ENCODE assay signal across 17 cellular contexts in genomic region chr5:104345513-104345823, GRCh38.
A peak's percentile ranks its signal among the peaks of the same experiment; 100 is the strongest.
DNase-seq lines count a peak whose midpoint lies in the region; ATAC-seq, FAIRE-seq and TF ChIP-seq lines count a peak whose summit lies in the region.
"Had no signal": no experiment of that assay in that cellular context is flagged by ENCODE, and none has a peak within 500 bp of the region (broad histone marks: within the 10 kb centered on the region; RNA-seq: fewer than 3 reads in every experiment).

No MANE protein-coding gene starts in this region.

- H3K27me3 Mint-ChIP-seq in MCF 10A (ENCODE audit: insufficient read depth, unreplicated experiment): no peaks in the 10 kb centered on the region
- no peaks in the 10 kb centered on the region for H3K27me3 Mint-ChIP-seq in CD8-positive, alpha-beta memory T cell

- H3K4ac ChIP-seq in H1 (replicated peaks; ENCODE audit: insufficient read length, low read depth, low read length): no peak overlapping the region

- WGBS in H1 (ENCODE audit: extremely low coverage in 1 of 2, insufficient coverage in 1 of 2, insufficient read length in 1 of 2, insufficient replicate concordance in 2 of 2, low coverage in 1 of 2, low lambda C conversion rate in 2 of 2, missing lambda C conversion rate in 1 of 2), 2 experiments: 91% methylated on average over 3 of the region's 3 CpGs; no CpG with 5 or more reads in 1 of the 2 experiments

- POLR2A ChIA-PET in MCF 10A (lab: Yijun Ruan, JAX) (no interaction called here), H1 (lab: Charles Lee; ENCODE audit: partially characterized antibody) (no interaction called here), GM10248 (lab: Yijun Ruan, JAX) (no interaction called here)
- POLR2A ChIA-PET in CD8-positive, alpha-beta memory T cell (lab: Charles Lee): no interaction called here

- TF ChIP-seq POLR2A in breast epithelium (IDR thresholded peaks at IDR 0.05) (no peak), H1 (IDR thresholded peaks at IDR 0.05; ENCODE audit: control extremely low read depth in 1 of 2, low read depth in 2 of 2, low read length in 2 of 2) (no peak)

- CTCF ChIA-PET in MCF 10A (lab: Yijun Ruan, JAX) (interaction anchor here (0.7 to 2.0 kb wide), 3 partner anchors 67 to 1769 kb away, joined by 3 to 5 read pairs (median 4); no protein-coding TSS in a partner anchor), H1 (lab: Charles Lee; ENCODE audit: partially characterized antibody) (interaction anchor here (0.8 kb wide), 1 partner anchor 67 kb away, joined by 3 read pairs; no protein-coding TSS in a partner anchor), GM10248 (lab: Yijun Ruan, JAX) (no interaction called here)
- CTCF ChIA-PET in CD8-positive, alpha-beta memory T cell (lab: Charles Lee): no interaction called here

- DNase-seq in MCF 10A (ENCODE audit: unreplicated experiment): no peak
- DNase-seq in breast epithelium (ENCODE audit: low spot score in 2 of 2): no peak
- no peak for DNase-seq in H1 (ENCODE audit: low read depth in 1 of 2, low spot score in 2 of 2)
- no peak for DNase-seq in activated CD4-positive, alpha-beta T cell treated with anti-CD3 and anti-CD28 coated beads, Interleukin-2, amount 50 U/mL, for 48 hours
- no peak for DNase-seq in GM10248 (ENCODE audit: extremely low spot score)
- no peak for DNase-seq in CD8-positive, alpha-beta memory T cell
- DNase-seq: C1 segment of cervical spinal cord, DMS153, EL, H9, NCI-H1930, NCI-H2171 treated with DMSO at 0.1 percent for 48 hours, SIG-M5 had no signal

- no peak for TF ChIP-seq EP300 in H1 (IDR thresholded peaks at IDR 0.05; ENCODE audit: borderline replicate concordance in 1 of 2, low read depth in 2 of 2, low read length in 2 of 2)

- no peaks in the 10 kb centered on the region for H3K36me3 Mint-ChIP-seq in MCF 10A (ENCODE audit: insufficient read depth, unreplicated experiment)
- peaks cover 0 to 1% (median 0%) of the 10 kb centered on the region in 3 donors for H3K36me3 Mint-ChIP-seq in CD8-positive, alpha-beta memory T cell

- no peaks in the 10 kb centered on the region for H3K9me3 Mint-ChIP-seq in MCF 10A (ENCODE audit: unreplicated experiment)
- peaks cover 0 to 24% (median 4%) of the 10 kb centered on the region in 5 donors for H3K9me3 Mint-ChIP-seq in CD8-positive, alpha-beta memory T cell
- H3K9me3 Mint-ChIP-seq: H9 had no signal

- no peak overlapping the region for H3K9ac ChIP-seq in H1 (replicated peaks in 1 of 4; ENCODE audit: extremely low read depth in 1 of 4, low read depth in 3 of 4, low read length in 3 of 4)

- H3K14ac ChIP-seq in H1 (ENCODE audit: insufficient read length): no peak overlapping the region

- H4K8ac ChIP-seq in H1 (ENCODE audit: extremely low read depth, insufficient read depth, low read length): no peak overlapping the region

- H2AFZ ChIP-seq in H1 (ENCODE audit: low read length) (0 out of 2 replicates have a peak overlapping the region, but pooled peaks have one; percentile 26), neuron (ENCODE audit: low read depth, low read length) (peak overlapping the region; percentile 74)

- H3K79me2 ChIP-seq in H1 (ENCODE audit: control insufficient read depth in 1 of 2, insufficient read depth in 2 of 2, low read length in 2 of 2): no peaks in the 10 kb centered on the region

- H2BK20ac ChIP-seq in H1 (ENCODE audit: low read length): no peak overlapping the region

- H3K36me3 ChIP-seq in breast epithelium (no peaks in the 10 kb centered on the region), H1 (ENCODE audit: control insufficient read depth in 2 of 4, insufficient read depth in 4 of 4, low read length in 3 of 4) (no peaks in the 10 kb centered on the region), neuron (ENCODE audit: insufficient read depth, low read length) (no peaks in the 10 kb centered on the region)
- no peaks in the 10 kb centered on the region for H3K36me3 ChIP-seq in CD8-positive, alpha-beta memory T cell (ENCODE audit: insufficient read depth, low read length)

- BruUV-seq in MCF 10A (replicated peaks; lab: Mats Ljungman, UMichigan): no TSS peak

- H4K5ac ChIP-seq in H1 (ENCODE audit: insufficient read length, low read depth, low read length): no peak overlapping the region

- no peak overlapping the region for H3K18ac ChIP-seq in H1 (ENCODE audit: extremely low read depth, low read length)

- no peak for FAIRE-seq in H1 (lab: Jason Lieb, UNC)

- TF ChIP-seq CTCF in MCF 10A (IDR thresholded peaks at IDR 0.05; ENCODE audit: unreplicated experiment) (no peak), breast epithelium (IDR thresholded peaks at IDR 0.05) (no peak), H1 (IDR thresholded peaks at IDR 0.05; ENCODE audit: control extremely low read depth in 1 of 3, insufficient read depth in 1 of 3, low read depth in 1 of 3, low read length in 3 of 3) (no peak), GM10248 (IDR thresholded peaks at IDR 0.05; ENCODE audit: control extremely low read depth, extremely low read depth, low read depth, missing control alignments) (no peak)

- peak overlapping the region; percentile 32 for H3K4me3 Mint-ChIP-seq in MCF 10A (ENCODE audit: unreplicated experiment)
- H3K4me3 Mint-ChIP-seq in CD8-positive, alpha-beta memory T cell: no peak overlapping the region
- H3K4me3 Mint-ChIP-seq: H9 had no signal

- no peak overlapping the region for H3K4me2 ChIP-seq in H1 (ENCODE audit: insufficient read depth in 1 of 2, low read depth in 2 of 2, low read length in 2 of 2)

- H4K91ac ChIP-seq in H1 (replicated peaks; ENCODE audit: insufficient read length, low read length): no peak overlapping the region

- H3K4me1 ChIP-seq in breast epithelium: no peaks in the 10 kb centered on the region
- peaks cover 0 to 2% (median 0%) of the 10 kb centered on the region in 4 experiments; a peak in 1 of 7 replicates for H3K4me1 ChIP-seq in H1 (replicated peaks in 1 of 4; ENCODE audit: control insufficient read depth in 3 of 4, insufficient read depth in 4 of 4, low read length in 3 of 4)
- H3K4me1 ChIP-seq in neuron (ENCODE audit: insufficient read depth, low read length): peaks cover 18% of the 10 kb centered on the region
- no peaks in the 10 kb centered on the region for H3K4me1 ChIP-seq in CD8-positive, alpha-beta memory T cell (ENCODE audit: insufficient read depth, low read length)

- no peak overlapping the region for H3K56ac ChIP-seq in H1 (replicated peaks; ENCODE audit: insufficient read length, low read depth, low read length)

- no peak for ATAC-seq in HG03045 (IDR thresholded peaks at IDR 0.05; ENCODE audit: unreplicated experiment)

- H2BK15ac ChIP-seq in H1 (ENCODE audit: low read length): no peak overlapping the region

- intact Hi-C loops in MCF 10A (cut with micrococcal nuclease) (loop anchor here (5.0 to 10.0 kb wide), 3 partner anchors 67 to 1779 kb away; no protein-coding TSS in a partner anchor), breast epithelium (cut with DNase I; ENCODE audit: low total_unique reads) (no loop called here)

- no peak for TF ChIP-seq RAD21 in H1 (IDR thresholded peaks at IDR 0.05 in 1 of 2, conservative IDR thresholded peaks at IDR 0.05 in 1 of 2; ENCODE audit: low read depth in 2 of 2, low read length in 2 of 2)

- H3K27ac ChIP-seq in breast epithelium: no peak overlapping the region
- H3K27ac ChIP-seq in H1 (ENCODE audit: low read depth, low read length): no peak overlapping the region
- H3K27ac ChIP-seq in CD8-positive, alpha-beta memory T cell (ENCODE audit: low read depth, low read length): no peak overlapping the region
- H3K27ac ChIP-seq: 22Rv1, HL-60 had no signal

- peaks cover 15% of the 10 kb centered on the region for H3K4me1 Mint-ChIP-seq in MCF 10A (ENCODE audit: insufficient read depth, unreplicated experiment)
- no peaks in the 10 kb centered on the region for H3K4me1 Mint-ChIP-seq in CD8-positive, alpha-beta memory T cell

- H3K9me3 ChIP-seq in breast epithelium (no peaks in the 10 kb centered on the region), H1 (ENCODE audit: insufficient read depth in 2 of 2, low read depth in 1 of 2, low read length in 1 of 2) (no peaks in the 10 kb centered on the region), neuron (ENCODE audit: low read length) (no peaks in the 10 kb centered on the region)
- H3K9me3 ChIP-seq in CD8-positive, alpha-beta memory T cell (ENCODE audit: low read length): no peaks in the 10 kb centered on the region

- H3K79me1 ChIP-seq in H1 (ENCODE audit: low read depth, low read length): no peaks in the 10 kb centered on the region

- H4K20me1 ChIP-seq in H1 (replicated peaks in 1 of 2; ENCODE audit: control insufficient read depth in 1 of 2, insufficient read depth in 2 of 2, low read length in 2 of 2): no peaks in the 10 kb centered on the region

- H3K23me2 ChIP-seq in H1 (ENCODE audit: low read depth, low read length): no peaks in the 10 kb centered on the region

- H2AK5ac ChIP-seq in H1 (ENCODE audit: low read depth, low read length): no peak overlapping the region

- no peak overlapping the region for H2BK120ac ChIP-seq in H1 (replicated peaks; ENCODE audit: low read depth, low read length)

- no peak overlapping the region for H3K27ac Mint-ChIP-seq in MCF 10A (ENCODE audit: low read depth, unreplicated experiment)
- H3K27ac Mint-ChIP-seq in CD8-positive, alpha-beta memory T cell: no peak overlapping the region
- H3K27ac Mint-ChIP-seq: H9 had no signal

- H2BK5ac ChIP-seq in H1 (ENCODE audit: low read depth, low read length): no peak overlapping the region

- no peak overlapping the region for H2BK12ac ChIP-seq in H1 (ENCODE audit: low read depth, low read length)

- no peak overlapping the region for H3K23ac ChIP-seq in H1 (ENCODE audit: insufficient read length)

- no peaks in the 10 kb centered on the region for H3K27me3 ChIP-seq in breast epithelium
- H3K27me3 ChIP-seq in H1 (replicated peaks in 1 of 4; ENCODE audit: control insufficient read depth in 3 of 4, extremely low read depth in 1 of 4, insufficient read depth in 3 of 4, low read length in 3 of 4): no peaks in the 10 kb centered on the region
- H3K27me3 ChIP-seq in neuron (ENCODE audit: insufficient read depth, low read length): no peaks in the 10 kb centered on the region
- no peaks in the 10 kb centered on the region for H3K27me3 ChIP-seq in CD8-positive, alpha-beta memory T cell (ENCODE audit: insufficient read depth, low read length, poor library complexity, severe bottlenecking)

- H3K4me3 ChIP-seq in breast epithelium (no peak overlapping the region), H1 (ENCODE audit: extremely low read depth in 1 of 4, insufficient read depth in 2 of 4, low read depth in 3 of 4, low read length in 4 of 4) (no peak overlapping the region), neuron (ENCODE audit: low read length) (peak overlapping the region; percentile 19)
- no peak overlapping the region for H3K4me3 ChIP-seq in CD8-positive, alpha-beta memory T cell (ENCODE audit: low read length)

TF ChIP-seq in H1, 55 proteins besides CTCF, POLR2A, EP300 and RAD21 (continues in another document):
- TF ChIP-seq ATF3 (IDR thresholded peaks at IDR 0.05; ENCODE audit: insufficient read depth, low read depth, low read length) (no peak), SIN3A (conservative IDR thresholded peaks at IDR 0.05 in 1 of 2, IDR thresholded peaks at IDR 0.05 in 1 of 2; ENCODE audit: low read depth in 1 of 2, low read length in 2 of 2) (no peak)

Comparison
In these comparisons a context has a peak if more than half of its experiments do, and no peak if none do; other contexts are left out.
1. CTCF ChIA-PET loops: an anchor here in MCF 10A (0.7 to 2.0 kb wide) and H1 (0.8 kb wide); none called in GM10248 and CD8-positive, alpha-beta memory T cell.